ENCODE assay signal across 15 cellular contexts in the genomic region with DNA sequence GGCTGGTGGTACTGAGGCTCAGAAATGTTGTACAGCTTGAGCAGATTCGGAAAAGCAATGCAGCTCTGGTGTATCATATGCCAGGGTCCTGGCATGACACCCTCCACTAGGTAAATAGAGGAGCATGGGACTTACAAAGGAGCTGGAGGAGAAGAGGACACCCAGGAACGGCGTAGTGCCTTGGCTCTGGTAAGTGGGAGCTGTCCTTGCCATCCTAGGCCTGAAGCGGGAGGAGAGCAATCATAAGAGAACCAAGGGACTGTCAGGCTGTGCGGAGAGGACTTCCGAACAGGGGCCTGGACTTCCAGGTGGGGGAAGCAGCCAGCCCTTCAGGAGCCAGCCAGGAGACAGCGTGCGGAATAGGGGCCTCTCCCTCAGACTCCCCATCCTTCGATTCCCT. TPM values are rescaled to one million over a fixed set of nuclear protein-coding genes. Genes with fewer than 3 reads are reported as not detected.
DNase-seq lines count a peak whose midpoint lies in the region; FAIRE-seq and TF ChIP-seq lines count a peak whose summit lies in the region.
"Had no signal": no experiment of that assay in that cellular context is flagged by ENCODE, and none has a peak within 500 bp of the region (broad histone marks: within the 10 kb centered on the region; RNA-seq: fewer than 3 reads in every experiment).

No MANE protein-coding gene starts in this region.

- no peaks in the 10 kb centered on the region for H3K9me3 Mint-ChIP-seq in activated T-cell treated with anti-CD3 and anti-CD28 coated beads, Interleukin-2, amount 50 U/mL, for 24 hours
- no peaks in the 10 kb centered on the region for H3K9me3 Mint-ChIP-seq in activated CD4-positive, alpha-beta memory T cell treated with anti-CD3 and anti-CD28 coated beads for 36 hours

- H3K4me3 ChIP-seq in iPS-18a (ENCODE audit: low read length) (peak overlapping the region; percentile 40), skeletal muscle satellite cell (ENCODE audit: low read length) (peak overlapping the region; percentile 78), smooth muscle cell (no peak overlapping the region), small intestine (ENCODE audit: low read depth in 1 of 2, low read length in 2 of 2) (no peak overlapping the region)

- H3K4me2 ChIP-seq in skeletal muscle satellite cell (ENCODE audit: low read length) (peak overlapping the region; percentile 90), smooth muscle cell (no peak overlapping the region)

- H3K4me1 Mint-ChIP-seq in activated T-cell treated with anti-CD3 and anti-CD28 coated beads, Interleukin-2, amount 50 U/mL, for 24 hours (ENCODE audit: low read depth), result peaks cover 47% of the 10 kb centered on the region
- peaks cover 32% of the 10 kb centered on the region for H3K4me1 Mint-ChIP-seq in activated CD4-positive, alpha-beta memory T cell treated with anti-CD3 and anti-CD28 coated beads for 36 hours (ENCODE audit: low read depth)

- no peak for FAIRE-seq in small intestine (lab: Jason Lieb, UNC)

- peaks cover 63% of the 10 kb centered on the region for H3K27me3 ChIP-seq in iPS-18a (ENCODE audit: control insufficient read depth, insufficient read depth, low read length)
- H3K27me3 ChIP-seq in skeletal muscle satellite cell (ENCODE audit: control insufficient read depth, insufficient read depth, low read length), result no peaks in the 10 kb centered on the region
- H3K27me3 ChIP-seq in smooth muscle cell (ENCODE audit: low read depth), result peaks cover 55% of the 10 kb centered on the region
- H3K27me3 ChIP-seq in small intestine (ENCODE audit: control insufficient read depth in 2 of 2, insufficient read depth in 2 of 2, low read length in 2 of 2), result peaks cover 2 to 36% of the 10 kb centered on the region in 2 donors

- intact Hi-C loops in activated CD4-positive, alpha-beta memory T cell treated with anti-CD3 and anti-CD28 coated beads for 36 hours (cut with micrococcal nuclease), result loop anchor here (10.0 kb wide), 1 partner anchor 488 kb away; no protein-coding TSS in a partner anchor

- POLR2A ChIA-PET in activated CD4-positive, alpha-beta memory T cell treated with anti-CD3 and anti-CD28 coated beads for 36 hours (lab: Charles Lee), result no interaction called here

- WGBS in smooth muscle cell (ENCODE audit: low lambda C conversion rate), result 68% methylated on average over 9 of the region's 9 CpGs
- WGBS in small intestine, 3 donors, result 42 to 71% (median 60%) methylated on average over 9 of the region's 9 CpGs

- H3K4me3 Mint-ChIP-seq in activated T-cell treated with anti-CD3 and anti-CD28 coated beads, Interleukin-2, amount 50 U/mL, for 24 hours, result peak overlapping the region; percentile 42
- peak overlapping the region; percentile 15 for H3K4me3 Mint-ChIP-seq in activated CD4-positive, alpha-beta memory T cell treated with anti-CD3 and anti-CD28 coated beads for 36 hours

- TF ChIP-seq CTCF in smooth muscle cell (IDR thresholded peaks at IDR 0.05; ENCODE audit: borderline replicate concordance, insufficient read depth, poor library complexity, severe bottlenecking), result no peak

- peaks cover 4% of the 10 kb centered on the region for H3K79me2 ChIP-seq in smooth muscle cell (ENCODE audit: low read depth)

- no peak for TF ChIP-seq POLR2A in erythroblast (IDR thresholded peaks at IDR 0.05; ENCODE audit: low read length)

- H3K4me1 ChIP-seq in iPS-18a (ENCODE audit: control insufficient read depth, low read depth, low read length) (peaks cover 20% of the 10 kb centered on the region), skeletal muscle satellite cell (ENCODE audit: control insufficient read depth, insufficient read depth, low read length) (peaks cover 14% of the 10 kb centered on the region), smooth muscle cell (ENCODE audit: low read depth) (peaks cover 22% of the 10 kb centered on the region), small intestine (ENCODE audit: control insufficient read depth in 2 of 2, insufficient read depth in 1 of 2, low read depth in 1 of 2, low read length in 1 of 2) (peaks cover 0 to 3% of the 10 kb centered on the region in 2 donors)

- H3K9me3 ChIP-seq in iPS-18a (ENCODE audit: control insufficient read depth, low read depth, low read length) (no peaks in the 10 kb centered on the region), skeletal muscle satellite cell (replicated peaks; ENCODE audit: low read length) (no peaks in the 10 kb centered on the region), smooth muscle cell (replicated peaks; ENCODE audit: low read depth) (no peaks in the 10 kb centered on the region), small intestine (ENCODE audit: control insufficient read depth, low read depth) (no peaks in the 10 kb centered on the region)
- H3K9me3 ChIP-seq: ascending aorta, neutrophil, upper lobe of right lung had no signal

- CTCF ChIA-PET in activated CD4-positive, alpha-beta memory T cell treated with anti-CD3 and anti-CD28 coated beads for 36 hours (lab: Charles Lee), result interaction anchor here (1.0 to 1.6 kb wide), 3 partner anchors 84 to 699 kb away, joined by 4 to 8 read pairs (median 5); no protein-coding TSS in a partner anchor

- H3K27ac ChIP-seq in iPS-18a (ENCODE audit: low read length), result no peak overlapping the region
- no peak overlapping the region for H3K27ac ChIP-seq in smooth muscle cell (ENCODE audit: low read depth)
- no peak overlapping the region for H3K27ac ChIP-seq in small intestine (ENCODE audit: low read depth in 1 of 2, low read length in 1 of 2)
- H3K27ac ChIP-seq: ascending aorta, neutrophil, upper lobe of right lung had no signal

- H3K27ac Mint-ChIP-seq in activated T-cell treated with anti-CD3 and anti-CD28 coated beads, Interleukin-2, amount 50 U/mL, for 24 hours, result no peak overlapping the region
- no peak overlapping the region for H3K27ac Mint-ChIP-seq in activated CD4-positive, alpha-beta memory T cell treated with anti-CD3 and anti-CD28 coated beads for 36 hours

- H3F3A ChIP-seq in smooth muscle cell (ENCODE audit: low read depth), result no peaks in the 10 kb centered on the region

- no peak for DNase-seq in activated T-cell treated with anti-CD3 and anti-CD28 coated beads, Interleukin-2, amount 50 U/mL, for 24 hours
- DNase-seq in activated T-cell treated with anti-CD3 and anti-CD28 coated beads for 4 hours (no peak), erythroblast (lab: John Stamatoyannopoulos, UW) (no peak), smooth muscle cell (lab: John Stamatoyannopoulos, UW; ENCODE audit: unreplicated experiment) (no peak), small intestine (no peak)
- no peak for DNase-seq in activated CD4-positive, alpha-beta memory T cell treated with anti-CD3 and anti-CD28 coated beads for 36 hours
- DNase-seq: DND-41, left cardiac atrium, NCI-H1436, NCI-H510A treated with DMSO at 0.1 percent for 48 hours, upper lobe of right lung had no signal

- peaks cover 64% of the 10 kb centered on the region for H3K27me3 Mint-ChIP-seq in activated T-cell treated with anti-CD3 and anti-CD28 coated beads, Interleukin-2, amount 50 U/mL, for 24 hours
- H3K27me3 Mint-ChIP-seq in activated CD4-positive, alpha-beta memory T cell treated with anti-CD3 and anti-CD28 coated beads for 36 hours, result peaks cover 53% of the 10 kb centered on the region

- no peak overlapping the region for H2AFZ ChIP-seq in smooth muscle cell (ENCODE audit: low read depth)

- no peaks in the 10 kb centered on the region for H3K36me3 ChIP-seq in iPS-18a (ENCODE audit: control insufficient read depth, low read depth, low read length)
- no peaks in the 10 kb centered on the region for H3K36me3 ChIP-seq in skeletal muscle satellite cell (ENCODE audit: insufficient read depth, low read length)
- H3K36me3 ChIP-seq in smooth muscle cell (ENCODE audit: low read depth), result no peaks in the 10 kb centered on the region
- H3K36me3 ChIP-seq in small intestine (ENCODE audit: control insufficient read depth in 2 of 2, insufficient read depth in 2 of 2, low read length in 2 of 2), result no peaks in the 10 kb centered on the region
- H3K36me3 ChIP-seq: ascending aorta, neutrophil, upper lobe of right lung had no signal

- H3K36me3 Mint-ChIP-seq in activated T-cell treated with anti-CD3 and anti-CD28 coated beads, Interleukin-2, amount 50 U/mL, for 24 hours (ENCODE audit: low read depth), result peaks cover 2% of the 10 kb centered on the region
- no peaks in the 10 kb centered on the region for H3K36me3 Mint-ChIP-seq in activated CD4-positive, alpha-beta memory T cell treated with anti-CD3 and anti-CD28 coated beads for 36 hours

- H4K20me1 ChIP-seq in smooth muscle cell (ENCODE audit: low read depth), result peaks cover 5% of the 10 kb centered on the region

- no peak overlapping the region for H3K9ac ChIP-seq in iPS-18a (ENCODE audit: low read length)
- H3K9ac ChIP-seq in skeletal muscle satellite cell (ENCODE audit: low read depth, low read length), result no peak overlapping the region
- H3K9ac ChIP-seq in smooth muscle cell (ENCODE audit: low read depth), result no peak overlapping the region

RNA-seq across cellular contexts. Expression of a gene that starts 4.4 kb away (rescaled TPM):
- 10 to 100 TPM; 13.4 to 13.9 TPM for total RNA-seq in activated CD4-positive, alpha-beta memory T cell treated with anti-CD3 and anti-CD28 coated beads for 36 hours
- 31.4 and 34.9 TPM in 2 replicates for total RNA-seq in skeletal muscle satellite cell (2012; rRNA removed)
- 17.3 and 20.6 TPM in 2 replicates for total RNA-seq in smooth muscle cell
- polyA plus RNA-seq in smooth muscle cell (11.3 and 13.2 TPM in 2 replicates), small intestine (under 1 TPM; 0.22 to 0.85 (median 0.54) TPM)

RNA-seq across cellular contexts. Expression of a gene that starts 59.8 kb away (rescaled TPM):
- total RNA-seq in activated CD4-positive, alpha-beta memory T cell treated with anti-CD3 and anti-CD28 coated beads for 36 hours, result not detected
- not detected in 2 replicates for total RNA-seq in skeletal muscle satellite cell (2012; rRNA removed)
- not detected in 2 replicates for total RNA-seq in smooth muscle cell
- polyA plus RNA-seq in smooth muscle cell (not detected in 2 replicates), small intestine (not detected)
- total RNA-seq: ascending aorta, left cardiac atrium, upper lobe of right lung had no signal

Comparison
In these comparisons a context has a peak if more than half of its experiments do, and no peak if none do; other contexts are left out.
1. H3K4me3 ChIP-seq: peak in iPS-18a (single experiment) and skeletal muscle satellite cell (single experiment); none in smooth muscle cell (single experiment) and small intestine (0 of 2).